In the genomic region with DNA sequence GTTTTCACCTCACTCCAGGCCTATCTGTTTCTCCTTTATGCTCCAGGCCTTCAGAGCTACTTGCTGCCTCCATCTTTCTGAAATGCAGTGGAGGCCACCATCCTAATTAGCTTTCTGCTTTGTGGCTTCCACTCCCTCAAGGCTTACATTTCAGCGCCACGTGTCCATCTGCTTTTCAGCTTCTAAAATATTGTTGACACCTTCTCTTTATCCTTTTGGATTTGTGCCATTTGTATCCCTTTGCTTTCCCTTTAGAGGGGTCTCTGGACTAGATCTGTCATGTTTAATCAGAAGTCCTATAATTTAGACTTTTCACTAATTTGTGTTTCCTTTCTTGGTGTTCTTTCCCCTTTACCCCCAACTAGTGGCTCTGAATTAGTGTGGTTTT, we compare ENCODE assay signal across 13 cellular contexts.
DNase-seq lines count a peak whose midpoint lies in the region; ATAC-seq and TF ChIP-seq lines count a peak whose summit lies in the region.
"Had no signal": no experiment of that assay in that cellular context is flagged by ENCODE, and none has a peak within 500 bp of the region (broad histone marks: within the 10 kb centered on the region; RNA-seq: fewer than 3 reads in every experiment).

No MANE protein-coding gene starts in this region.

- peak overlapping the region; percentile 94 for H3K27ac Mint-ChIP-seq in T-helper 17 cell
- H3K27ac Mint-ChIP-seq in stimulated activated memory B cell treated with anti-CD40 and anti-IgM and Interleukin-4, amounts not matched to agents 10 μg/mL and 1 μg/mL and 100 μg/mL, for 72 hours = peak overlapping the region; percentile 95

- TF ChIP-seq CTCF in hepatocyte (IDR thresholded peaks at IDR 0.05; ENCODE audit: poor library complexity) = no peak

- peaks cover 62% of the 10 kb centered on the region for H3K4me1 ChIP-seq in hepatocyte (ENCODE audit: insufficient read depth)

- DNase-seq in NCI-H1092 treated with DMSO at 0.1 percent for 48 hours (lab: John Stamatoyannopoulos, UW) (peak; percentile 64), NCI-H1092 (lab: John Stamatoyannopoulos, UW) (no peak), T-helper 17 cell (no peak), hepatocyte (ENCODE audit: low spot score) (no peak), globus pallidus (ENCODE audit: low spot score) (no peak), activated gamma-delta T cell treated with Interleukin-2 at 50 U/mL for 16 hours (no peak)
- DNase-seq: body of pancreas; stimulated activated CD4-positive, alpha-beta T cell treated with anti-CD3 and anti-CD28 coated beads, Interleukin-4, amount 100 ng/mL, for 4 hours; substantia nigra had no signal

- H3K4me2 ChIP-seq in hepatocyte = peak overlapping the region; percentile 8
- H3K4me2 ChIP-seq: KMS-11 had no signal

- H3K36me3 ChIP-seq in hepatocyte (replicated peaks; ENCODE audit: insufficient read depth, low read depth) = no peaks in the 10 kb centered on the region

- WGBS in hepatocyte (ENCODE audit: low lambda C conversion rate, missing lambda C conversion rate) = 81% methylated on average over 2 of the region's 2 CpGs

- H3K9me3 Mint-ChIP-seq in stimulated activated memory B cell treated with anti-CD40 and anti-IgM and Interleukin-4, amounts not matched to agents 10 μg/mL and 1 μg/mL and 100 μg/mL, for 72 hours = no peaks in the 10 kb centered on the region

- no peaks in the 10 kb centered on the region for H3K9me3 ChIP-seq in T-helper 17 cell (ENCODE audit: control insufficient read depth, low read length, poor library complexity, severe bottlenecking)
- no peaks in the 10 kb centered on the region for H3K9me3 ChIP-seq in hepatocyte (ENCODE audit: low read depth)
- H3K9me3 ChIP-seq: body of pancreas had no signal

- H2AFZ ChIP-seq in hepatocyte = no peak overlapping the region

- H3K4me3 Mint-ChIP-seq in T-helper 17 cell = peak overlapping the region; percentile 72
- H3K4me3 Mint-ChIP-seq in stimulated activated memory B cell treated with anti-CD40 and anti-IgM and Interleukin-4, amounts not matched to agents 10 μg/mL and 1 μg/mL and 100 μg/mL, for 72 hours = no peak overlapping the region

- no peaks in the 10 kb centered on the region for H3K79me2 ChIP-seq in hepatocyte

- H3K9me2 ChIP-seq in hepatocyte (replicated peaks; ENCODE audit: insufficient read depth) = no peaks in the 10 kb centered on the region

- H3K4me3 ChIP-seq in hepatocyte = no peak overlapping the region
- H3K4me3 ChIP-seq: body of pancreas had no signal

- ATAC-seq in T-helper 17 cell (no peak), HG03354 (IDR thresholded peaks at IDR 0.05; ENCODE audit: poor library complexity, severe bottlenecking, unreplicated experiment) (no peak)
- ATAC-seq in stimulated activated memory B cell treated with anti-CD40 and anti-IgM and Interleukin-4, amounts not matched to agents 10 μg/mL and 1 μg/mL and 100 μg/mL, for 72 hours = no peak
- ATAC-seq: body of pancreas had no signal

- peaks cover 47% of the 10 kb centered on the region for H3K4me1 Mint-ChIP-seq in T-helper 17 cell
- H3K4me1 Mint-ChIP-seq in stimulated activated memory B cell treated with anti-CD40 and anti-IgM and Interleukin-4, amounts not matched to agents 10 μg/mL and 1 μg/mL and 100 μg/mL, for 72 hours = peaks cover 51% of the 10 kb centered on the region

- no peaks in the 10 kb centered on the region for H4K20me1 ChIP-seq in hepatocyte (ENCODE audit: insufficient read depth, poor library complexity, severe bottlenecking)

- H3K27me3 Mint-ChIP-seq in T-helper 17 cell = no peaks in the 10 kb centered on the region
- no peaks in the 10 kb centered on the region for H3K27me3 Mint-ChIP-seq in stimulated activated memory B cell treated with anti-CD40 and anti-IgM and Interleukin-4, amounts not matched to agents 10 μg/mL and 1 μg/mL and 100 μg/mL, for 72 hours

- H3K27me3 ChIP-seq in hepatocyte = no peaks in the 10 kb centered on the region
- H3K27me3 ChIP-seq: body of pancreas had no signal

- H3K27ac ChIP-seq in hepatocyte = peak overlapping the region; percentile 89
- H3K27ac ChIP-seq: 22Rv1, KMS-11 had no signal

- H3K36me3 Mint-ChIP-seq in T-helper 17 cell (ENCODE audit: low read depth) = peaks cover 4% of the 10 kb centered on the region
- peaks cover 31% of the 10 kb centered on the region for H3K36me3 Mint-ChIP-seq in stimulated activated memory B cell treated with anti-CD40 and anti-IgM and Interleukin-4, amounts not matched to agents 10 μg/mL and 1 μg/mL and 100 μg/mL, for 72 hours
